ENCODE assay signal across 1 cellular context in genomic region chr6:2959909-2960719, GRCh38.
TF ChIP-seq lines count a peak whose summit lies in the region.

No MANE protein-coding gene starts in this region.

TF ChIP-seq in K562, 482 proteins besides CTCF, POLR2A, EP300 and RAD21:
- TF ChIP-seq NR2C2 (CRISPR knock-in tag; IDR thresholded peaks at IDR 0.05) (0 out of 2 replicates have a peak, but pooled peaks have one; percentile 29), NR2C2 (tag; IDR thresholded peaks at IDR 0.05) (no peak), USF1 (CRISPR knock-in tag; IDR thresholded peaks at IDR 0.05) (0 out of 2 replicates have a peak, but pooled peaks have one; percentile 26), MED1 (CRISPR knock-in tag; IDR thresholded peaks at IDR 0.05; ENCODE audit: borderline replicate concordance) (no peak), POLR2G (IDR thresholded peaks at IDR 0.05; ENCODE audit: low read depth, low read length) (peak; percentile 25; the same call in 1 of the 2 replicates), ARNT (IDR thresholded peaks at IDR 0.05) (no peak), ZNF592 (IDR thresholded peaks at IDR 0.05) (no peak), MYNN (IDR thresholded peaks at IDR 0.05) (no peak), MYNN (CRISPR knock-in tag; IDR thresholded peaks at IDR 0.05) (no peak)
